ENCODE assay signal across 22 cellular contexts in genomic region chr10:63561421-63561820, GRCh38. TPM values are rescaled to one million over a fixed set of nuclear protein-coding genes. Genes with fewer than 3 reads are reported as not detected.
DNase-seq lines count a peak whose midpoint lies in the region; ATAC-seq and TF ChIP-seq lines count a peak whose summit lies in the region.
"Had no signal": no experiment of that assay in that cellular context is flagged by ENCODE, and none has a peak within 500 bp of the region (broad histone marks: within the 10 kb centered on the region; RNA-seq: fewer than 3 reads in every experiment).

No MANE protein-coding gene starts in this region.

- no peaks in the 10 kb centered on the region for H3K36me3 Mint-ChIP-seq in type B pancreatic cell

- H2AFZ ChIP-seq in PC-3 (ENCODE audit: low read length): no peak overlapping the region
- H2AFZ ChIP-seq: PC-9 had no signal

- H3K4me1 ChIP-seq in PC-3 (ENCODE audit: insufficient read depth, low read length): no peaks in the 10 kb centered on the region
- H3K4me1 ChIP-seq: SJCRH30 had no signal

- no peaks in the 10 kb centered on the region for H3K9me2 ChIP-seq in PC-3 (replicated peaks; ENCODE audit: low read length)

- peak overlapping the region; percentile 79; the same call in 1 of the 2 replicates for H3K27ac ChIP-seq in C4-2B
- no peak overlapping the region for H3K27ac ChIP-seq in PC-3 (ENCODE audit: low read length)
- H3K27ac ChIP-seq: PC-9, SJCRH30 had no signal

- H3K4me3 Mint-ChIP-seq in type B pancreatic cell: no peak overlapping the region
- H3K4me3 Mint-ChIP-seq: CD4-positive, CD25-positive, alpha-beta regulatory T cell had no signal

- H3K27me3 Mint-ChIP-seq in type B pancreatic cell: no peaks in the 10 kb centered on the region
- H3K27me3 Mint-ChIP-seq: CD4-positive, CD25-positive, alpha-beta regulatory T cell had no signal

- peak; percentile 38 for DNase-seq in NCI-H1694 (lab: John Stamatoyannopoulos, UW)
- DNase-seq in PC-3: no peak
- DNase-seq in cerebellar cortex (ENCODE audit: low spot score): peak; percentile 73
- no peak for DNase-seq in superior temporal gyrus (ENCODE audit: extremely low spot score)
- no peak for DNase-seq in iPS-NIHi7 (ENCODE audit: extremely low spot score)
- DNase-seq in type B pancreatic cell (ENCODE audit: extremely low spot score, unreplicated experiment): no peak
- DNase-seq: CD4-positive, CD25-positive, alpha-beta regulatory T cell; GDM1; NCI-H1092; NCI-H1417 treated with DMSO at 0.1 percent for 48 hours; NCI-H187 treated with DMSO at 0.1 percent for 48 hours; NCI-H2107; NCI-H226; NCI-H510A; NCI-H774; PC-9; SJCRH30 had no signal

- ATAC-seq in PC-3 (no peak), GM18858 (IDR thresholded peaks at IDR 0.05; ENCODE audit: unreplicated experiment) (no peak)
- ATAC-seq: GM12878, Right ventricle myocardium inferior, SK-N-SH treated with all-trans-retinoic acid at 6 μM for 48 hours had no signal

- no peaks in the 10 kb centered on the region for H3F3A ChIP-seq in PC-3 (ENCODE audit: low read length, unreplicated experiment)

- peaks cover 85% of the 10 kb centered on the region for H3K79me2 ChIP-seq in PC-3 (ENCODE audit: low read length)

- H3K9me3 ChIP-seq in PC-3 (ENCODE audit: low read length): no peaks in the 10 kb centered on the region
- H3K9me3 ChIP-seq: SJCRH30 had no signal

- no peak overlapping the region for H3K9ac ChIP-seq in PC-3 (ENCODE audit: low read length)

- TF ChIP-seq CTCF in C4-2B (conservative IDR thresholded peaks at IDR 0.05): no peak
- no peak for TF ChIP-seq CTCF in PC-3 (conservative IDR thresholded peaks at IDR 0.05; ENCODE audit: low read depth, low read length)
- no peak for TF ChIP-seq CTCF in type B pancreatic cell (conservative IDR thresholded peaks at IDR 0.05)

- no peaks in the 10 kb centered on the region for H3K27me3 ChIP-seq in PC-3 (ENCODE audit: low read length)
- H3K27me3 ChIP-seq: SJCRH30 had no signal

- no peaks in the 10 kb centered on the region for H4K20me1 ChIP-seq in PC-3 (ENCODE audit: low read length)

- POLR2A ChIA-PET in PC-3 (lab: Charles Lee; ENCODE audit: unreplicated experiment): no interaction called here

- no peak overlapping the region for H3K4me2 ChIP-seq in PC-3 (ENCODE audit: low read length)
- H3K4me2 ChIP-seq: PC-9 had no signal

- peaks cover 7% of the 10 kb centered on the region for H3K4me1 Mint-ChIP-seq in type B pancreatic cell (ENCODE audit: unreplicated experiment)

- BruUV-seq in PC-3 (replicated peaks; lab: Mats Ljungman, UMichigan): TSS peak; percentile 12

- no peak overlapping the region for H3K4me3 ChIP-seq in PC-3 (ENCODE audit: low read length)
- H3K4me3 ChIP-seq: GM12878, PC-9, SJCRH30 had no signal

- intact Hi-C loops in PC-3 (cut with micrococcal nuclease): no loop called here

- no peaks in the 10 kb centered on the region for H3K9me3 Mint-ChIP-seq in type B pancreatic cell
- H3K9me3 Mint-ChIP-seq: CD4-positive, CD25-positive, alpha-beta regulatory T cell had no signal

- CTCF ChIA-PET in PC-3 (lab: Charles Lee): no interaction called here

- H3K36me3 ChIP-seq in PC-3 (ENCODE audit: low read depth, low read length): no peaks in the 10 kb centered on the region
- H3K36me3 ChIP-seq: SJCRH30 had no signal

- no peak overlapping the region for H3K27ac Mint-ChIP-seq in type B pancreatic cell
- H3K27ac Mint-ChIP-seq: CD4-positive, CD25-positive, alpha-beta regulatory T cell had no signal

RNA-seq across cellular contexts. Expression of gene REEP3, which starts 40.2 kb away (rescaled TPM):
- total RNA-seq in PC-3 (2014; rRNA removed) (63.2 and 75.2 TPM in 2 replicates), type B pancreatic cell (ENCODE audit: low replicate concordance) (38.1 and 57.0 TPM in 2 replicates)

Comparison
In these comparisons a context has a peak if more than half of its experiments do, and no peak if none do; other contexts are left out.
1. DNase-seq: peak in NCI-H1694 (single experiment) and cerebellar cortex (single experiment); none in PC-3 (single experiment), superior temporal gyrus (single experiment), iPS-NIHi7 (single experiment) and type B pancreatic cell (single experiment).